ENCODE assay signal across 13 cellular contexts in genomic region chr19:46271488-46272197, GRCh38. TPM values are rescaled to one million over a fixed set of nuclear protein-coding genes. Genes with fewer than 3 reads are reported as not detected.
DNase-seq lines count a peak whose midpoint lies in the region; ATAC-seq and TF ChIP-seq lines count a peak whose summit lies in the region.
"Had no signal": no experiment of that assay in that cellular context is flagged by ENCODE, and none has a peak within 500 bp of the region (broad histone marks: within the 10 kb centered on the region; RNA-seq: fewer than 3 reads in every experiment).

No MANE protein-coding gene starts in this region.

- no peak overlapping the region for H3K4me3 Mint-ChIP-seq in effector memory CD8-positive, alpha-beta T cell
- H3K4me3 Mint-ChIP-seq: T-helper 1 cell treated with Interleukin-12 subunit alpha and Interleukin-12 subunit beta and Interleukin-4 antibody, amounts not matched to agents 30 μg/mL and 1 μg/mL, for 36 hours had no signal

- H3K9me3 ChIP-seq in BLaER1 treated with 17β-estradiol and CSF1 and Interleukin-3, amounts not matched to agents 10 nM and 100 nM (replicated peaks in 1 of 11): peaks cover 0 to 5% (median 0%) of the 10 kb centered on the region in 11 experiments; a peak in 1 of 22 replicates
- no peaks in the 10 kb centered on the region for H3K9me3 ChIP-seq in BE2C
- H3K9me3 ChIP-seq: adrenal gland had no signal

- DNase-seq in HS-5 (ENCODE audit: low read depth) (peak; percentile 70), brain microvascular endothelial cell (peak; percentile 91), myocyte (ENCODE audit: low read depth) (peak; percentile 37), BE2C (no peak)
- DNase-seq in effector memory CD8-positive, alpha-beta T cell: no peak
- DNase-seq: GDM1, occipital lobe had no signal

- H3K4me1 Mint-ChIP-seq in effector memory CD8-positive, alpha-beta T cell (ENCODE audit: low read depth in 2 of 2): peaks cover 7 to 12% of the 10 kb centered on the region in 2 donors

- peaks cover 0 to 72% (median 10%) of the 10 kb centered on the region in 11 experiments; a peak in 13 of 22 replicates for H3K27me3 ChIP-seq in BLaER1 treated with 17β-estradiol and CSF1 and Interleukin-3, amounts not matched to agents 10 nM and 100 nM
- H3K27me3 ChIP-seq in brain microvascular endothelial cell (replicated peaks): peaks cover 5% of the 10 kb centered on the region
- peaks cover 11% of the 10 kb centered on the region for H3K27me3 ChIP-seq in BE2C

- TF ChIP-seq CTCF in brain microvascular endothelial cell (IDR thresholded peaks at IDR 0.05; ENCODE audit: low read depth, low read length, missing control alignments) (no peak), BE2C (IDR thresholded peaks at IDR 0.05; ENCODE audit: low read depth, low read length) (no peak)

- H3K27ac ChIP-seq in BLaER1 treated with 17β-estradiol and CSF1 and Interleukin-3, amounts not matched to agents 10 nM and 100 nM: no peak overlapping the region
- H3K27ac ChIP-seq in brain microvascular endothelial cell: peak overlapping the region; percentile 88
- H3K27ac ChIP-seq: HL-60 had no signal

- peaks cover 0 to 3% (median 0%) of the 10 kb centered on the region in 11 experiments; a peak in 1 of 22 replicates for H4K20me1 ChIP-seq in BLaER1 treated with 17β-estradiol and CSF1 and Interleukin-3, amounts not matched to agents 10 nM and 100 nM

- peaks cover 18 to 27% of the 10 kb centered on the region in 2 donors for H3K27me3 Mint-ChIP-seq in effector memory CD8-positive, alpha-beta T cell

- peaks cover 5% of the 10 kb centered on the region for H3K36me3 Mint-ChIP-seq in effector memory CD8-positive, alpha-beta T cell (ENCODE audit: insufficient read depth)

- no peak overlapping the region for H3K9ac ChIP-seq in BLaER1 treated with 17β-estradiol and CSF1 and Interleukin-3, amounts not matched to agents 10 nM and 100 nM

- H3K4me2 ChIP-seq in BLaER1 treated with 17β-estradiol and CSF1 and Interleukin-3, amounts not matched to agents 10 nM and 100 nM: peak overlapping the region in 8 of 11 experiments; percentile 1 to 57 (median 44); a peak in 14 of 22 replicates

- H3K36me3 ChIP-seq in BLaER1 treated with 17β-estradiol and CSF1 and Interleukin-3, amounts not matched to agents 10 nM and 100 nM: no peaks in the 10 kb centered on the region
- H3K36me3 ChIP-seq in brain microvascular endothelial cell (replicated peaks) (no peaks in the 10 kb centered on the region), BE2C (no peaks in the 10 kb centered on the region)
- H3K36me3 ChIP-seq: adrenal gland had no signal

- in situ Hi-C loops in brain microvascular endothelial cell (cut with HindIII; ENCODE audit: low pct_ligation_motif_present, low sequenced_read_pairs): no loop called here

- no peak overlapping the region for H3K27ac Mint-ChIP-seq in effector memory CD8-positive, alpha-beta T cell
- H3K27ac Mint-ChIP-seq: T-helper 1 cell treated with Interleukin-12 subunit alpha and Interleukin-12 subunit beta and Interleukin-4 antibody, amounts not matched to agents 30 μg/mL and 1 μg/mL, for 36 hours had no signal

- H3K4me1 ChIP-seq in BLaER1 treated with 17β-estradiol and CSF1 and Interleukin-3, amounts not matched to agents 10 nM and 100 nM: peaks cover 0 to 29% (median 13%) of the 10 kb centered on the region in 10 experiments; a peak in 13 of 20 replicates
- no peaks in the 10 kb centered on the region for H3K4me1 ChIP-seq in BE2C
- H3K4me1 ChIP-seq: adrenal gland had no signal

- ATAC-seq in HG02588 (IDR thresholded peaks at IDR 0.05; ENCODE audit: unreplicated experiment) (no peak), GM18858 (IDR thresholded peaks at IDR 0.05; ENCODE audit: unreplicated experiment) (no peak)
- ATAC-seq in effector memory CD8-positive, alpha-beta T cell (replicated peaks): no peak

- H3K9me3 Mint-ChIP-seq in effector memory CD8-positive, alpha-beta T cell: no peaks in the 10 kb centered on the region
- H3K9me3 Mint-ChIP-seq: T-helper 1 cell treated with Interleukin-12 subunit alpha and Interleukin-12 subunit beta and Interleukin-4 antibody, amounts not matched to agents 30 μg/mL and 1 μg/mL, for 36 hours had no signal

- no peak overlapping the region for H3K4me3 ChIP-seq in BLaER1 treated with 17β-estradiol and CSF1 and Interleukin-3, amounts not matched to agents 10 nM and 100 nM
- H3K4me3 ChIP-seq in brain microvascular endothelial cell (ENCODE audit: low read depth, low read length): no peak overlapping the region
- H3K4me3 ChIP-seq in BE2C (ENCODE audit: low read depth, low read length): no peak overlapping the region
- H3K4me3 ChIP-seq: adrenal gland had no signal

RNA-seq across cellular contexts. Expression of gene HIF3A, which starts 25.2 kb away (rescaled TPM):
- not detected in 2 replicates for total RNA-seq in myocyte
- polyA plus RNA-seq in myocyte (2012): not detected
- 0.83 TPM for polyA plus RNA-seq in BE2C (2012; ENCODE audit: insufficient read depth, insufficient read length, low read depth)

RNA-seq across cellular contexts. Expression of gene IGFL1, which starts 42.1 kb away (rescaled TPM):
- total RNA-seq in myocyte: not detected in 2 replicates
- not detected for polyA plus RNA-seq in myocyte (2012)
- polyA plus RNA-seq in BE2C (2012; ENCODE audit: insufficient read depth, insufficient read length, low read depth): not detected
- total RNA-seq: adrenal gland, occipital lobe had no signal
- polyA plus RNA-seq: adrenal gland had no signal

Comparison
In these comparisons a context has a peak if more than half of its experiments do, and no peak if none do; other contexts are left out.
1. DNase-seq: peak in HS-5 (single experiment), brain microvascular endothelial cell (single experiment) and myocyte (single experiment); none in effector memory CD8-positive, alpha-beta T cell (0 of 3) and BE2C (single experiment).